1 cellular context compared by ENCODE assay signal in genomic region chr13:108877300-108877699, GRCh38.
TF ChIP-seq lines count a peak whose summit lies in the region.

No MANE protein-coding gene starts in this region.

TF ChIP-seq in GM23338, 12 proteins besides CTCF, POLR2A, EP300 and RAD21 (continued from another document):
- TF ChIP-seq ZNF462 (CRISPR knock-in tag; IDR thresholded peaks at IDR 0.05) (no peak), ZNF114 (CRISPR knock-in tag; IDR thresholded peaks at IDR 0.05) (no peak), ZNF331 (CRISPR knock-in tag; IDR thresholded peaks at IDR 0.05; ENCODE audit: low read depth) (no peak)
